In genomic region chr11:117888140-117888561, GRCh38 we compare ENCODE assay signal across 28 cellular contexts. TPM values are rescaled to one million over a fixed set of nuclear protein-coding genes. Genes with fewer than 3 reads are reported as not detected.
DNase-seq lines count a peak whose midpoint lies in the region; ATAC-seq and TF ChIP-seq lines count a peak whose summit lies in the region.
"Had no signal": no experiment of that assay in that cellular context is flagged by ENCODE, and none has a peak within 500 bp of the region (broad histone marks: within the 10 kb centered on the region; RNA-seq: fewer than 3 reads in every experiment).

No MANE protein-coding gene starts in this region.

- H3K9me2 ChIP-seq in Karpas-422 (replicated peaks; ENCODE audit: insufficient read depth, low read length) = no peaks in the 10 kb centered on the region

- TF ChIP-seq POLR2A in thyroid gland (IDR thresholded peaks at IDR 0.05) = no peak

- H3K9me3 ChIP-seq in muscle layer of colon (ENCODE audit: low read length) (no peaks in the 10 kb centered on the region), thyroid gland (no peaks in the 10 kb centered on the region), Karpas-422 (ENCODE audit: low read length) (no peaks in the 10 kb centered on the region)
- H3K9me3 ChIP-seq: MG63, Peyer's patch had no signal

- DNase-seq in DMS79 treated with DMSO at 0.1 percent for 48 hours (lab: John Stamatoyannopoulos, UW) (peak; percentile 99), DMS79 (lab: John Stamatoyannopoulos, UW) (no peak), dorsolateral prefrontal cortex (no peak), thyroid gland (peak; percentile 90 to 91), Karpas-422 (no peak)
- DNase-seq in stimulated activated CD4-positive, alpha-beta T cell treated with anti-CD3 and anti-CD28 coated beads, Interleukin-2, amount 100 ng/mL, for 48 hours = no peak
- DNase-seq: 8988T; activated CD4-positive, alpha-beta T cell treated with anti-CD3 and anti-CD28 coated beads for 48 hours; brain microvascular endothelial cell; CD4-positive, CD25-positive, alpha-beta regulatory T cell; effector CD8-positive, alpha-beta T cell; H7; KBM-7; mesendoderm; MG63; NCI-H2029 treated with DMSO at 0.1 percent for 48 hours; SIG-M5; stimulated activated CD4-positive, alpha-beta T cell treated with anti-CD3 and anti-CD28 coated beads, Interleukin-2, amount 100 ng/mL, for 24 hours; WERI-Rb-1 had no signal

- H3K4me3 ChIP-seq in dorsolateral prefrontal cortex = no peak overlapping the region
- H3K4me3 ChIP-seq in muscle layer of colon (ENCODE audit: low read depth in 1 of 2, low read length in 2 of 2) = no peak overlapping the region
- H3K4me3 ChIP-seq in thyroid gland (replicated peaks in 1 of 3) = no peak overlapping the region
- no peak overlapping the region for H3K4me3 ChIP-seq in Karpas-422 (ENCODE audit: low read length)
- H3K4me3 ChIP-seq: heart left ventricle, MG63, Peyer's patch had no signal

- H3K4me1 ChIP-seq in muscle layer of colon (ENCODE audit: insufficient read depth, low read length) (peaks cover 54% of the 10 kb centered on the region), thyroid gland (peaks cover 10 to 27% of the 10 kb centered on the region in 2 donors), Karpas-422 (ENCODE audit: low read length) (no peaks in the 10 kb centered on the region)
- H3K4me1 ChIP-seq: Peyer's patch had no signal

- ATAC-seq in HG03280 (IDR thresholded peaks at IDR 0.05; ENCODE audit: unreplicated experiment) = no peak
- ATAC-seq: heart left ventricle had no signal

- H3K36me3 ChIP-seq in muscle layer of colon (ENCODE audit: insufficient read depth, low read length) = no peaks in the 10 kb centered on the region
- H3K36me3 ChIP-seq in thyroid gland = no peaks in the 10 kb centered on the region
- H3K36me3 ChIP-seq in Karpas-422 (ENCODE audit: insufficient read depth, low read length) = no peaks in the 10 kb centered on the region
- H3K36me3 ChIP-seq: brain microvascular endothelial cell, heart left ventricle, MG63, Peyer's patch, WERI-Rb-1 had no signal

- H3K27me3 ChIP-seq in dorsolateral prefrontal cortex (no peaks in the 10 kb centered on the region), muscle layer of colon (ENCODE audit: control insufficient read depth in 1 of 2, insufficient read depth in 2 of 2, low read length in 2 of 2) (no peaks in the 10 kb centered on the region), thyroid gland (no peaks in the 10 kb centered on the region), Karpas-422 (ENCODE audit: low read length) (no peaks in the 10 kb centered on the region)
- H3K27me3 ChIP-seq: brain microvascular endothelial cell, heart left ventricle, Peyer's patch had no signal

- no peak overlapping the region for H3K9ac ChIP-seq in muscle layer of colon (ENCODE audit: low read length)
- no peak overlapping the region for H3K9ac ChIP-seq in Karpas-422 (ENCODE audit: low read length)

- TF ChIP-seq CTCF in dorsolateral prefrontal cortex (IDR thresholded peaks at IDR 0.05 in 54 of 56, conservative IDR thresholded peaks at IDR 0.05 in 2 of 56; ENCODE audit: low read depth in 1 of 56, partially characterized antibody in 56 of 56) = no peak
- TF ChIP-seq CTCF in thyroid gland (IDR thresholded peaks at IDR 0.05) = no peak

- intact Hi-C loops in dorsolateral prefrontal cortex (cut with DNase I) = no loop called here
- intact Hi-C loops in thyroid gland (cut with DNase I) = no loop called here

- H4K20me1 ChIP-seq in Karpas-422 (ENCODE audit: insufficient read depth, low read depth, low read length) = no peaks in the 10 kb centered on the region

- H3K27ac ChIP-seq in dorsolateral prefrontal cortex (peak overlapping the region in 39 of 59 donors; percentile 4 to 76 (median 47)), muscle layer of colon (ENCODE audit: low read depth, low read length) (peak overlapping the region; percentile 54), thyroid gland (peak overlapping the region; percentile 27 to 67 (median 35)), Karpas-422 (ENCODE audit: low read length) (no peak overlapping the region)
- H3K27ac ChIP-seq: brain microvascular endothelial cell, Peyer's patch, WERI-Rb-1 had no signal

- WGBS in thyroid gland, 2 donors = 22 to 49% methylated on average over 8 of the region's 8 CpGs

- H3K4me2 ChIP-seq in Karpas-422 (ENCODE audit: low read depth, low read length, poor library complexity, severe bottlenecking) = no peak overlapping the region

- H3K79me2 ChIP-seq in Karpas-422 (ENCODE audit: low read length) = no peaks in the 10 kb centered on the region

- H2AFZ ChIP-seq in Karpas-422 (ENCODE audit: low read length) = no peak overlapping the region

RNA-seq across cellular contexts. Expression of gene FXYD6, which starts 11.7 kb away (rescaled TPM):
- total RNA-seq in dorsolateral prefrontal cortex (100 to 1,000 TPM; 188 to 567 (median 374) TPM), thyroid gland (100 to 1,000 TPM in 2 of 4 donors, 10 to 100 TPM in 2; 34.2 to 143 (median 88.6) TPM)
- not detected in 2 replicates for total RNA-seq in Karpas-422 (2014; rRNA removed; shearing (Covaris generic); ENCODE audit: low replicate concordance)
- total RNA-seq: activated T-helper 1 cell treated with anti-CD3 and anti-CD28 coated beads, Interleukin-12 subunit alpha, Interleukin-12 subunit beta, Interleukin-2, Interleukin-4 antibody, amounts not matched to agents 30 ng/mL and 10 ng/mL and 1 ng/mL, durations not matched to agents 14 hours and 24 hours and 36 hours; CD4-positive, CD25-positive, alpha-beta regulatory T cell; fibroblast of villous mesenchyme; G401 had no signal

RNA-seq across cellular contexts. Expression of gene TMPRSS13, which starts 41.1 kb away (rescaled TPM):
- total RNA-seq in dorsolateral prefrontal cortex (1 to 10 TPM in 1 of 120 experiments, under 1 TPM in 56, not detected in 63; 0.15 to 1.3 (median 0.35) TPM), thyroid gland (10 to 100 TPM in 3 of 4 donors, 1 to 10 TPM in 1; 8.5 to 24.3 (median 13.0) TPM)
- 0.69 and 1.1 TPM in 2 replicates for total RNA-seq in Karpas-422 (2014; rRNA removed; shearing (Covaris generic); ENCODE audit: low replicate concordance)
- total RNA-seq: chondrocyte, fibroblast of villous mesenchyme, G401, kidney epithelial cell, Peyer's patch had no signal

Comparison
In these comparisons a context has a peak if more than half of its experiments do, and no peak if none do; other contexts are left out.
1. DNase-seq: peak in DMS79 treated with DMSO at 0.1 percent for 48 hours (single experiment) and thyroid gland (2 of 2); none in DMS79 (single experiment), dorsolateral prefrontal cortex (0 of 10), stimulated activated CD4-positive, alpha-beta T cell treated with anti-CD3 and anti-CD28 coated beads, Interleukin-2, amount 100 ng/mL, for 48 hours (0 of 2) and Karpas-422 (single experiment).
2. RNA of gene FXYD6, which starts 11.7 kb away (total RNA-seq): 188 to 567 TPM in dorsolateral prefrontal cortex and 34.2 to 143 TPM in thyroid gland; not detected in Karpas-422; every median in the first group is over 10 times any median in the second.